ENCODE assay signal across 38 cellular contexts in the genomic region with DNA sequence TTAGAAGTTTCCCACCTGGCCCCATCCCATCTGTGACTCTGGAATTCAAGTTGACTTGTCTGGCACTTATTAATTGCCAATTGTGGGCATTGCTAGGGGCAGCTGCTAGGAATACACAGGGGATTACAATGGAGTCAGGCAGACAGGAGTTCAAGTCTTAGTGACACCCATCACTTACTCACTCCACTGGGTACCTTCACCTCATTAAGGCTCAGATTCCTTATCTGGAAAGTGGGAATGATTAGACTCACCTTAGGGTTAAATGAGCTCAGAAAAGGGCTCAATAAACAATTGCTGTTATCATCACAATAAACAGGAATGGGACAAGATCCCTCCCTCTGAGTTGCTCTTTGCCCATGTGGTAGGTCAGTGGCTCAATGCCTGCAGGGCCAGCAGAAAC. TPM values are rescaled to one million over a fixed set of nuclear protein-coding genes. Genes with fewer than 3 reads are reported as not detected.
"Had no signal": no experiment of that assay in that cellular context is flagged by ENCODE, and none has a peak within 500 bp of the region (broad histone marks: within the 10 kb centered on the region; RNA-seq: fewer than 3 reads in every experiment).

No MANE protein-coding gene starts in this region.

- H3K9me3 ChIP-seq: MG63 had no signal

- H3K27ac ChIP-seq: KMS-11 had no signal

- H3K36me3 ChIP-seq: MG63 had no signal

- H3K4me2 ChIP-seq: KMS-11 had no signal

- H3K4me3 ChIP-seq: MG63 had no signal

- H3K9ac ChIP-seq: KMS-11 had no signal

- DNase-seq: Karpas-422, Kasumi-1, MG63, MM.1S, MV-4-11, NCI-H1048, NCI-H1092, NCI-H1092 treated with DMSO at 0.1 percent for 48 hours, NCI-H1105, NCI-H1105 treated with DMSO at 0.1 percent for 48 hours, NCI-H1417, NCI-H1417 treated with DMSO at 0.1 percent for 48 hours, NCI-H1436, NCI-H1436 treated with DMSO at 0.1 percent for 48 hours, NCI-H146, NCI-H1694, NCI-H1694 treated with DMSO at 0.1 percent for 48 hours, NCI-H187, NCI-H187 treated with DMSO at 0.1 percent for 48 hours, NCI-H1930, NCI-H2029, NCI-H2029 treated with DMSO at 0.1 percent for 48 hours, NCI-H2081, NCI-H2081 treated with DMSO at 0.1 percent for 48 hours, NCI-H2107, NCI-H2227 treated with DMSO at 0.1 percent for 48 hours, NCI-H226, NCI-H345, NCI-H446, NCI-H446 treated with DMSO at 0.1 percent for 48 hours, NCI-H510A, NCI-H510A treated with DMSO at 0.1 percent for 48 hours, NCI-H524 treated with DMSO at 0.1 percent for 48 hours had no signal

- H3K27me3 ChIP-seq: MG63 had no signal

RNA-seq across cellular contexts. Expression of gene GRIK3, which starts 18.2 kb away (rescaled TPM):
- total RNA-seq: LHCN-M2, M059J, MCF 10A, NCI-H460 had no signal
